8 cellular contexts compared by ENCODE assay signal in genomic region chr4:112060212-112060611, GRCh38.
A peak's percentile ranks its signal among the peaks of the same experiment; 100 is the strongest.
DNase-seq lines count a peak whose midpoint lies in the region; ATAC-seq and TF ChIP-seq lines count a peak whose summit lies in the region.

No MANE protein-coding gene starts in this region.

- no peak overlapping the region for H3K4me2 ChIP-seq in OCI-LY7 (ENCODE audit: low read length)

- DNase-seq in AML-193 (lab: John Stamatoyannopoulos, UW) (peak; percentile 21 to 37), OCI-LY7 (ENCODE audit: low spot score) (peak; percentile 11), foreskin keratinocyte (no peak), left lobe of liver (ENCODE audit: low spot score) (no peak), upper lobe of right lung (no peak), middle frontal gyrus (ENCODE audit: extremely low spot score, low spot score) (no peak), ascending aorta (ENCODE audit: low spot score in 2 of 2) (no peak)

- POLR2A ChIA-PET in OCI-LY7 (lab: Charles Lee) = interaction anchor here (0.6 kb wide), 1 partner anchor 719 kb away, joined by 3 read pairs; no protein-coding TSS in a partner anchor

- no peak overlapping the region for H3K27ac ChIP-seq in OCI-LY7 (ENCODE audit: low read depth, low read length, poor library complexity, severe bottlenecking)
- no peak overlapping the region for H3K27ac ChIP-seq in foreskin keratinocyte
- H3K27ac ChIP-seq in upper lobe of right lung = no peak overlapping the region
- no peak overlapping the region for H3K27ac ChIP-seq in ascending aorta

- H2AFZ ChIP-seq in OCI-LY7 (ENCODE audit: low read length) = no peak overlapping the region

- TF ChIP-seq CTCF in OCI-LY7 (conservative IDR thresholded peaks at IDR 0.05; ENCODE audit: low read length) (peak; percentile 73), foreskin keratinocyte (conservative IDR thresholded peaks at IDR 0.05) (peak; percentile 75), upper lobe of right lung (IDR thresholded peaks at IDR 0.05) (no peak), ascending aorta (IDR thresholded peaks at IDR 0.05) (no peak)

- H3K9me2 ChIP-seq in OCI-LY7 (ENCODE audit: insufficient read depth, low read length) = no peaks in the 10 kb centered on the region

- no TSS peak for BruUV-seq in OCI-LY7 (replicated peaks; lab: Mats Ljungman, UMichigan)

- H3K9me3 ChIP-seq in OCI-LY7 (ENCODE audit: low read length) (no peaks in the 10 kb centered on the region), upper lobe of right lung (no peaks in the 10 kb centered on the region), ascending aorta (no peaks in the 10 kb centered on the region)

- H3K27me3 ChIP-seq in foreskin keratinocyte (no peaks in the 10 kb centered on the region), upper lobe of right lung (no peaks in the 10 kb centered on the region), ascending aorta (no peaks in the 10 kb centered on the region)

- H3K4me3 ChIP-seq in OCI-LY7 (ENCODE audit: low read depth, low read length, poor library complexity, severe bottlenecking) (no peak overlapping the region), upper lobe of right lung (no peak overlapping the region), ascending aorta (no peak overlapping the region)

- H3K4me1 ChIP-seq in OCI-LY7 (ENCODE audit: insufficient read depth, low read length, poor library complexity, severe bottlenecking) (no peaks in the 10 kb centered on the region), foreskin keratinocyte (peaks cover 5% of the 10 kb centered on the region), upper lobe of right lung (no peaks in the 10 kb centered on the region), ascending aorta (no peaks in the 10 kb centered on the region)

- no peaks in the 10 kb centered on the region for H3K79me2 ChIP-seq in OCI-LY7 (ENCODE audit: insufficient read depth, low read depth, low read length)

- CTCF ChIA-PET in OCI-LY7 (lab: Charles Lee; ENCODE audit: unreplicated experiment) = no interaction called here

- no peaks in the 10 kb centered on the region for H3K36me3 ChIP-seq in OCI-LY7 (ENCODE audit: insufficient read depth, low read length)
- H3K36me3 ChIP-seq in upper lobe of right lung = no peaks in the 10 kb centered on the region
- no peaks in the 10 kb centered on the region for H3K36me3 ChIP-seq in ascending aorta

- no peaks in the 10 kb centered on the region for H4K20me1 ChIP-seq in OCI-LY7 (ENCODE audit: insufficient read depth, low read length)

- intact Hi-C loops in OCI-LY7 (cut with micrococcal nuclease; ENCODE audit: unreplicated experiment) = no loop called here
- intact Hi-C loops in upper lobe of right lung (cut with DNase I) = no loop called here
- intact Hi-C loops in ascending aorta (cut with DNase I) = no loop called here

- ATAC-seq in GM21529 (IDR thresholded peaks at IDR 0.05; ENCODE audit: unreplicated experiment) (peak; percentile 44), foreskin keratinocyte (peak; percentile 56), left lobe of liver (no peak), upper lobe of right lung (no peak)

Comparison
In these comparisons a context has a peak if more than half of its experiments do, and no peak if none do; other contexts are left out.
1. DNase-seq: peak in AML-193 (2 of 2) and OCI-LY7 (single experiment); none in foreskin keratinocyte (0 of 2), left lobe of liver (single experiment), upper lobe of right lung (single experiment), middle frontal gyrus (single experiment) and ascending aorta (0 of 2).
2. ATAC-seq: peak in GM21529 (single experiment) and foreskin keratinocyte (single experiment); none in left lobe of liver (single experiment) and upper lobe of right lung (single experiment).
3. CTCF ChIP-seq: peak in OCI-LY7 (single experiment) and foreskin keratinocyte (single experiment); none in upper lobe of right lung (single experiment) and ascending aorta (0 of 3).